17 cellular contexts compared by ENCODE assay signal in the genomic region with DNA sequence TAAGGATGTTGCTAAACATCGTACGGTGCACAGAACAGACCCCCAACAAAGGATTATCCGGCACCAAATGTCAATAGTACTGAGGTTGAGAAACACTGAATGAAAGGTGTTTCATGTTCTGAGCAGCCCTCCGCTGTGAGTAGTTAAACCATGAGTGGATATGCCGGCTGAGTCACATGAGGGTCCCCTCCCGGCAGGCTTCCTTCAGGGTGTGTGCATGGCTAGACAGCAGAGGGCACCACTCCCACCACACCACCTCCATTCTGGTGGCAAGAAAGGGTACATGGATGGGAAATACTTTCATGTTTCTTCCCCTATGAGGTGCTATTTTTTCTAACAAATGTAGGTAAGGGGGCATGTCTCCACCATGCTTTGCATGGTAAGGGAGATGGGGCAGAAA.
DNase-seq lines count a peak whose midpoint lies in the region; ATAC-seq and TF ChIP-seq lines count a peak whose summit lies in the region.
"Had no signal": no experiment of that assay in that cellular context is flagged by ENCODE, and none has a peak within 500 bp of the region (broad histone marks: within the 10 kb centered on the region; RNA-seq: fewer than 3 reads in every experiment).

No MANE protein-coding gene starts in this region.

- no peaks in the 10 kb centered on the region for H3K36me3 Mint-ChIP-seq in nephron (ENCODE audit: low read depth)
- H3K36me3 Mint-ChIP-seq: activated naive CD8-positive, alpha-beta T cell had no signal

- DNase-seq in COR-L47 (lab: John Stamatoyannopoulos, UW) (peak; percentile 22), HT1080 (ENCODE audit: low read depth) (peak; percentile 17), astrocyte of the spinal cord (ENCODE audit: low read depth, low spot score) (no peak), NOMO-1 (lab: John Stamatoyannopoulos, UW; ENCODE audit: unreplicated experiment in 2 of 2) (no peak), activated T-cell treated with anti-CD3 and anti-CD28 coated beads for 4 hours (no peak)
- no peak for DNase-seq in stimulated activated CD4-positive, alpha-beta T cell treated with anti-CD3 and anti-CD28 coated beads, Interleukin-2, amount 100 ng/mL, for 48 hours
- DNase-seq: activated CD4-positive, alpha-beta T cell treated with anti-CD3 and anti-CD28 coated beads for 36 hours; GF-D8; head of caudate nucleus; NCI-H1092 treated with DMSO at 0.1 percent for 48 hours; NCI-H2029 treated with DMSO at 0.1 percent for 48 hours; Right ventricle myocardium superior; SW 1271 had no signal

- peak overlapping the region; percentile 96 to 99 (median 99) for H3K27ac Mint-ChIP-seq in nephron
- H3K27ac Mint-ChIP-seq: activated CD4-positive, alpha-beta T cell treated with anti-CD3 and anti-CD28 coated beads for 36 hours; activated naive CD8-positive, alpha-beta T cell had no signal

- TF ChIP-seq CTCF in astrocyte of the spinal cord (IDR thresholded peaks at IDR 0.05; ENCODE audit: low read depth, low read length): peak; percentile 15
- no peak for TF ChIP-seq CTCF in nephron (IDR thresholded peaks at IDR 0.05; ENCODE audit: unreplicated experiment in 3 of 3)

- H3K27me3 Mint-ChIP-seq in nephron (ENCODE audit: low read depth): no peaks in the 10 kb centered on the region

- no peak overlapping the region for H3K4me3 Mint-ChIP-seq in nephron
- H3K4me3 Mint-ChIP-seq: activated CD4-positive, alpha-beta T cell treated with anti-CD3 and anti-CD28 coated beads for 36 hours; activated naive CD8-positive, alpha-beta T cell had no signal

- peaks cover 40% of the 10 kb centered on the region for H3K4me1 Mint-ChIP-seq in nephron
- H3K4me1 Mint-ChIP-seq: activated CD4-positive, alpha-beta T cell treated with anti-CD3 and anti-CD28 coated beads for 36 hours had no signal

- in situ Hi-C loops in astrocyte of the spinal cord (cut with HindIII; ENCODE audit: low sequenced_read_pairs): no loop called here

- no peak for ATAC-seq in GM21390 (IDR thresholded peaks at IDR 0.05; ENCODE audit: unreplicated experiment)
- ATAC-seq: activated CD4-positive, alpha-beta T cell treated with anti-CD3 and anti-CD28 coated beads for 36 hours had no signal

- H3K4me3 ChIP-seq in astrocyte of the spinal cord (ENCODE audit: low read depth, low read length): no peak overlapping the region
- H3K4me3 ChIP-seq: HAP-1 had no signal

- no peaks in the 10 kb centered on the region for H3K9me3 Mint-ChIP-seq in nephron

Comparison
In these comparisons a context has a peak if more than half of its experiments do, and no peak if none do; other contexts are left out.
1. DNase-seq: peak in COR-L47 (single experiment) and HT1080 (single experiment); none in astrocyte of the spinal cord (single experiment), stimulated activated CD4-positive, alpha-beta T cell treated with anti-CD3 and anti-CD28 coated beads, Interleukin-2, amount 100 ng/mL, for 48 hours (0 of 2), NOMO-1 (0 of 2) and activated T-cell treated with anti-CD3 and anti-CD28 coated beads for 4 hours (single experiment).